ENCODE assay signal across 8 cellular contexts in the genomic region with DNA sequence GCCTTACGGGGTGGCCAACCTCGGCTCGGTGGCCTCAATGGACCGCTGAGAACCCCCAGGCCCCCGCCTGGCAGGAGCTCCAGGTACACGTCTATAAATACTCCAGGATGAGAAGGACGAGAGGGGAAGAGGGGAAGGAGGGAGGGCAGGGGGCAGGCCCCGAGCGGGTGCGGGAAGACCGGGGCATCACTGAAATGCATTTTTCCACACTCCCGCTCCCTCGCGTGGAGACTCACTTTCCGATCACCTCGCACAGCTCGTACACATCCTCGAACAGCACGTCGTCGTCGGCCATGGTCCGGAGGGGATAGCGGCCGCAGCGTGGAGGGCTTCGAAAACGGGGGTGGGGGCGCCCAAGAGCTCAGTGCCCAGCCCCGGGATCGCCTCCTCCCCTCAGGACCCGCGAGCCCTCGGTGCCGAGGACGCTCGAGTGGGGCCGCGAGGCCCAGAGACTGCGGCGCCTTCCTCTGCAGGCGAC. TPM values are rescaled to one million over a fixed set of nuclear protein-coding genes. Genes with fewer than 3 reads are reported as not detected.
DNase-seq lines count a peak whose midpoint lies in the region; ATAC-seq and TF ChIP-seq lines count a peak whose summit lies in the region.

No MANE protein-coding gene starts in this region.

- peak overlapping the region; percentile 94 for H3K27ac Mint-ChIP-seq in activated CD8-positive, alpha-beta memory T cell treated with anti-CD3 and anti-CD28 coated beads, Interleukin-2, amount 10 ng/mL, durations not matched to agents 7 days and 5 days
- H3K27ac Mint-ChIP-seq in natural killer cell treated with Interleukin-12 subunit alpha and Interleukin-12 subunit beta and Interleukin-15 and Interleukin-18, amount 100 ng/mL, for 72 hours, result peak overlapping the region; percentile 80 to 91

- peak; percentile 16 for ATAC-seq in GM21529 (IDR thresholded peaks at IDR 0.05; ENCODE audit: unreplicated experiment)
- ATAC-seq in activated CD8-positive, alpha-beta memory T cell treated with anti-CD3 and anti-CD28 coated beads, Interleukin-2, amount 10 ng/mL, durations not matched to agents 7 days and 5 days, result peak; percentile 3
- ATAC-seq in natural killer cell treated with Interleukin-12 subunit alpha and Interleukin-12 subunit beta and Interleukin-15 and Interleukin-18, amount 100 ng/mL, for 72 hours, result peak in 1 of 2 donors; percentile 2

- peak overlapping the region; percentile 75 for H3K4me3 ChIP-seq in fibroblast of pulmonary artery (replicated peaks; ENCODE audit: low read depth, low read length)

- no peak for TF ChIP-seq CTCF in fibroblast of pulmonary artery (IDR thresholded peaks at IDR 0.05; ENCODE audit: low read length, missing control alignments)

- H3K27me3 Mint-ChIP-seq in activated CD8-positive, alpha-beta memory T cell treated with anti-CD3 and anti-CD28 coated beads, Interleukin-2, amount 10 ng/mL, durations not matched to agents 7 days and 5 days, result no peaks in the 10 kb centered on the region
- peaks cover 0 to 9% of the 10 kb centered on the region in 2 donors for H3K27me3 Mint-ChIP-seq in natural killer cell treated with Interleukin-12 subunit alpha and Interleukin-12 subunit beta and Interleukin-15 and Interleukin-18, amount 100 ng/mL, for 72 hours

- no peaks in the 10 kb centered on the region for H3K36me3 Mint-ChIP-seq in activated CD8-positive, alpha-beta memory T cell treated with anti-CD3 and anti-CD28 coated beads, Interleukin-2, amount 10 ng/mL, durations not matched to agents 7 days and 5 days
- no peaks in the 10 kb centered on the region for H3K36me3 Mint-ChIP-seq in natural killer cell treated with Interleukin-12 subunit alpha and Interleukin-12 subunit beta and Interleukin-15 and Interleukin-18, amount 100 ng/mL, for 72 hours

- peaks cover 23% of the 10 kb centered on the region for H3K4me1 Mint-ChIP-seq in activated CD8-positive, alpha-beta memory T cell treated with anti-CD3 and anti-CD28 coated beads, Interleukin-2, amount 10 ng/mL, durations not matched to agents 7 days and 5 days
- peaks cover 8 to 13% of the 10 kb centered on the region in 2 donors for H3K4me1 Mint-ChIP-seq in natural killer cell treated with Interleukin-12 subunit alpha and Interleukin-12 subunit beta and Interleukin-15 and Interleukin-18, amount 100 ng/mL, for 72 hours (ENCODE audit: low read depth in 2 of 2)

- CTCF ChIA-PET in activated CD8-positive, alpha-beta memory T cell treated with anti-CD3 and anti-CD28 coated beads, Interleukin-2, amount 10 ng/mL, durations not matched to agents 7 days and 5 days (lab: Charles Lee), result interaction anchor here (0.7 kb wide), 1 partner anchor 16 kb away, joined by 3 read pairs; no protein-coding TSS in a partner anchor

- DNase-seq in COR-L47 (lab: John Stamatoyannopoulos, UW), result peak; percentile 6
- DNase-seq in NAMALWA (ENCODE audit: low spot score), result peak; percentile 42
- DNase-seq in activated CD8-positive, alpha-beta memory T cell treated with anti-CD3 and anti-CD28 coated beads, Interleukin-2, amount 10 ng/mL, durations not matched to agents 7 days and 5 days, result peak; percentile 42
- peak; percentile 16 for DNase-seq in fibroblast of pulmonary artery (ENCODE audit: low read depth)
- peak; percentile 65 for DNase-seq in natural killer cell treated with Interleukin-12 subunit alpha and Interleukin-12 subunit beta and Interleukin-15 and Interleukin-18, amount 100 ng/mL, for 72 hours (ENCODE audit: low spot score)
- no peak for DNase-seq in SKM-1 treated with dmso at 0.1 percent for 144 hours (lab: John Stamatoyannopoulos, UW; ENCODE audit: unreplicated experiment)
- DNase-seq in KG1 (lab: John Stamatoyannopoulos, UW), result no peak

- no peaks in the 10 kb centered on the region for H3K9me3 Mint-ChIP-seq in activated CD8-positive, alpha-beta memory T cell treated with anti-CD3 and anti-CD28 coated beads, Interleukin-2, amount 10 ng/mL, durations not matched to agents 7 days and 5 days (ENCODE audit: low read depth)
- no peaks in the 10 kb centered on the region for H3K9me3 Mint-ChIP-seq in natural killer cell treated with Interleukin-12 subunit alpha and Interleukin-12 subunit beta and Interleukin-15 and Interleukin-18, amount 100 ng/mL, for 72 hours

- peak overlapping the region; percentile 98 for H3K4me3 Mint-ChIP-seq in activated CD8-positive, alpha-beta memory T cell treated with anti-CD3 and anti-CD28 coated beads, Interleukin-2, amount 10 ng/mL, durations not matched to agents 7 days and 5 days
- H3K4me3 Mint-ChIP-seq in natural killer cell treated with Interleukin-12 subunit alpha and Interleukin-12 subunit beta and Interleukin-15 and Interleukin-18, amount 100 ng/mL, for 72 hours, result peak overlapping the region; percentile 98

RNA-seq across cellular contexts. Expression of gene CASK, which starts 0.6 kb away (rescaled TPM):
- total RNA-seq in activated CD8-positive, alpha-beta memory T cell treated with anti-CD3 and anti-CD28 coated beads, Interleukin-2, amount 10 ng/mL, durations not matched to agents 7 days and 5 days, result 10 to 100 TPM; 30.2 to 40.0 TPM
- 10 to 100 TPM; 30.5 to 55.3 TPM for total RNA-seq in natural killer cell treated with Interleukin-12 subunit alpha and Interleukin-12 subunit beta and Interleukin-15 and Interleukin-18, amount 100 ng/mL, for 72 hours

Comparison
In these comparisons a context has a peak if more than half of its experiments do, and no peak if none do; other contexts are left out.
1. DNase-seq: peak in COR-L47 (single experiment), NAMALWA (single experiment), activated CD8-positive, alpha-beta memory T cell treated with anti-CD3 and anti-CD28 coated beads, Interleukin-2, amount 10 ng/mL, durations not matched to agents 7 days and 5 days (single experiment), fibroblast of pulmonary artery (single experiment) and natural killer cell treated with Interleukin-12 subunit alpha and Interleukin-12 subunit beta and Interleukin-15 and Interleukin-18, amount 100 ng/mL, for 72 hours (single experiment); none in SKM-1 treated with dmso at 0.1 percent for 144 hours (single experiment) and KG1 (single experiment).